9 cellular contexts compared by ENCODE assay signal in genomic region chr5:78640622-78641021, GRCh38. TPM values are rescaled to one million over a fixed set of nuclear protein-coding genes. Genes with fewer than 3 reads are reported as not detected.
DNase-seq lines count a peak whose midpoint lies in the region; ATAC-seq and TF ChIP-seq lines count a peak whose summit lies in the region.
"Had no signal": no experiment of that assay in that cellular context is flagged by ENCODE, and none has a peak within 500 bp of the region (broad histone marks: within the 10 kb centered on the region; RNA-seq: fewer than 3 reads in every experiment).

No MANE protein-coding gene starts in this region.

- in situ Hi-C loops in brain microvascular endothelial cell (cut with HindIII; ENCODE audit: low pct_ligation_motif_present, low sequenced_read_pairs), result loop anchor here (25.0 kb wide), 1 partner anchor 103 kb away; no protein-coding TSS in a partner anchor

- no peaks in the 10 kb centered on the region for H3K4me1 Mint-ChIP-seq in activated T-helper 17 cell treated with anti-CD3 and anti-CD28 coated beads, Interleukin-2, amount 50 U/mL, for 72 hours
- H3K4me1 Mint-ChIP-seq in stimulated activated effector memory CD8-positive, alpha-beta T cell treated with anti-CD3 and anti-CD28 coated beads, Interleukin-12 subunit alpha, Interleukin-12 subunit beta, amount 100 ng/mL, for 72 hours, result no peaks in the 10 kb centered on the region
- H3K4me1 Mint-ChIP-seq: activated naive CD4-positive, alpha-beta T cell treated with anti-CD3 and anti-CD28 coated beads, Interleukin-2, amount 10 ng/mL, durations not matched to agents 7 days and 5 days had no signal

- no peaks in the 10 kb centered on the region for H3K9me3 Mint-ChIP-seq in activated T-helper 17 cell treated with anti-CD3 and anti-CD28 coated beads, Interleukin-2, amount 50 U/mL, for 72 hours
- no peaks in the 10 kb centered on the region for H3K9me3 Mint-ChIP-seq in stimulated activated effector memory CD8-positive, alpha-beta T cell treated with anti-CD3 and anti-CD28 coated beads, Interleukin-12 subunit alpha, Interleukin-12 subunit beta, amount 100 ng/mL, for 72 hours
- H3K9me3 Mint-ChIP-seq: activated naive CD4-positive, alpha-beta T cell treated with anti-CD3 and anti-CD28 coated beads, Interleukin-2, amount 10 ng/mL, durations not matched to agents 7 days and 5 days had no signal

- H3K4me1 ChIP-seq in uterus, result peaks cover 5 to 10% of the 10 kb centered on the region in 2 donors
- peaks cover 37 to 77% (median 74%) of the 10 kb centered on the region in 4 donors for H3K4me1 ChIP-seq in esophagus muscularis mucosa

- H3K36me3 ChIP-seq in brain microvascular endothelial cell (replicated peaks), result peaks cover 5% of the 10 kb centered on the region
- H3K36me3 ChIP-seq in uterus, result no peaks in the 10 kb centered on the region
- H3K36me3 ChIP-seq in esophagus muscularis mucosa, result no peaks in the 10 kb centered on the region

- peak; percentile 22 for DNase-seq in NCI-H82 (lab: John Stamatoyannopoulos, UW)
- no peak for DNase-seq in NCI-H82 treated with DMSO at 0.1 percent for 48 hours (lab: John Stamatoyannopoulos, UW; ENCODE audit: unreplicated experiment)
- no peak for DNase-seq in brain microvascular endothelial cell
- no peak for DNase-seq in uterus
- DNase-seq in stimulated activated effector memory CD8-positive, alpha-beta T cell treated with anti-CD3 and anti-CD28 coated beads, Interleukin-12 subunit alpha, Interleukin-12 subunit beta, amount 100 ng/mL, for 72 hours (ENCODE audit: low spot score in 2 of 2), result no peak
- no peak for DNase-seq in esophagus muscularis mucosa (ENCODE audit: extremely low spot score)
- DNase-seq: activated naive CD4-positive, alpha-beta T cell treated with anti-CD3 and anti-CD28 coated beads, Interleukin-2, amount 10 ng/mL, durations not matched to agents 7 days and 5 days had no signal

- 37% methylated on average over 1 of the region's 1 CpG for WGBS in esophagus muscularis mucosa

- TF ChIP-seq POLR2A in uterus (IDR thresholded peaks at IDR 0.05), result no peak
- TF ChIP-seq POLR2A in esophagus muscularis mucosa (IDR thresholded peaks at IDR 0.05; ENCODE audit: low read depth), result no peak

- peak; percentile 76 for ATAC-seq in HG03159 (IDR thresholded peaks at IDR 0.05; ENCODE audit: unreplicated experiment)
- no peak for ATAC-seq in activated T-helper 17 cell treated with anti-CD3 and anti-CD28 coated beads, Interleukin-2, amount 50 U/mL, for 72 hours (replicated peaks)
- no peak for ATAC-seq in stimulated activated effector memory CD8-positive, alpha-beta T cell treated with anti-CD3 and anti-CD28 coated beads, Interleukin-12 subunit alpha, Interleukin-12 subunit beta, amount 100 ng/mL, for 72 hours

- no peak for TF ChIP-seq EP300 in esophagus muscularis mucosa (IDR thresholded peaks at IDR 0.05)

- no peak overlapping the region for H3K4me3 Mint-ChIP-seq in activated T-helper 17 cell treated with anti-CD3 and anti-CD28 coated beads, Interleukin-2, amount 50 U/mL, for 72 hours
- H3K4me3 Mint-ChIP-seq in stimulated activated effector memory CD8-positive, alpha-beta T cell treated with anti-CD3 and anti-CD28 coated beads, Interleukin-12 subunit alpha, Interleukin-12 subunit beta, amount 100 ng/mL, for 72 hours, result no peak overlapping the region
- H3K4me3 Mint-ChIP-seq: activated naive CD4-positive, alpha-beta T cell treated with anti-CD3 and anti-CD28 coated beads, Interleukin-2, amount 10 ng/mL, durations not matched to agents 7 days and 5 days had no signal

- H3K9me3 ChIP-seq in uterus, result no peaks in the 10 kb centered on the region
- H3K9me3 ChIP-seq in esophagus muscularis mucosa, result no peaks in the 10 kb centered on the region

- intact Hi-C loops in uterus (cut with DNase I; ENCODE audit: low total_unique reads) (loop anchor here (10.0 kb wide), 1 partner anchor 324 kb away; no protein-coding TSS in a partner anchor), esophagus muscularis mucosa (cut with DNase I) (loop anchor here (10.0 kb wide), 1 partner anchor 324 kb away; no protein-coding TSS in a partner anchor)

- H3K27me3 ChIP-seq in brain microvascular endothelial cell (replicated peaks), result no peaks in the 10 kb centered on the region
- H3K27me3 ChIP-seq in uterus, result no peaks in the 10 kb centered on the region
- H3K27me3 ChIP-seq in esophagus muscularis mucosa, result no peaks in the 10 kb centered on the region

- no peak overlapping the region for H3K27ac Mint-ChIP-seq in activated T-helper 17 cell treated with anti-CD3 and anti-CD28 coated beads, Interleukin-2, amount 50 U/mL, for 72 hours
- H3K27ac Mint-ChIP-seq in stimulated activated effector memory CD8-positive, alpha-beta T cell treated with anti-CD3 and anti-CD28 coated beads, Interleukin-12 subunit alpha, Interleukin-12 subunit beta, amount 100 ng/mL, for 72 hours, result no peak overlapping the region
- H3K27ac Mint-ChIP-seq: activated naive CD4-positive, alpha-beta T cell treated with anti-CD3 and anti-CD28 coated beads, Interleukin-2, amount 10 ng/mL, durations not matched to agents 7 days and 5 days had no signal

- H3K4me3 ChIP-seq in brain microvascular endothelial cell (ENCODE audit: low read depth, low read length) (no peak overlapping the region), uterus (no peak overlapping the region), esophagus muscularis mucosa (no peak overlapping the region)

- peaks cover 18% of the 10 kb centered on the region for H3K27me3 Mint-ChIP-seq in activated T-helper 17 cell treated with anti-CD3 and anti-CD28 coated beads, Interleukin-2, amount 50 U/mL, for 72 hours

- no peaks in the 10 kb centered on the region for H3K36me3 Mint-ChIP-seq in activated T-helper 17 cell treated with anti-CD3 and anti-CD28 coated beads, Interleukin-2, amount 50 U/mL, for 72 hours (ENCODE audit: low read depth)
- no peaks in the 10 kb centered on the region for H3K36me3 Mint-ChIP-seq in stimulated activated effector memory CD8-positive, alpha-beta T cell treated with anti-CD3 and anti-CD28 coated beads, Interleukin-12 subunit alpha, Interleukin-12 subunit beta, amount 100 ng/mL, for 72 hours
- H3K36me3 Mint-ChIP-seq: activated naive CD4-positive, alpha-beta T cell treated with anti-CD3 and anti-CD28 coated beads, Interleukin-2, amount 10 ng/mL, durations not matched to agents 7 days and 5 days had no signal

- H3K27ac ChIP-seq in brain microvascular endothelial cell (peak overlapping the region; percentile 9), uterus (peak overlapping the region; percentile 65 to 71), esophagus muscularis mucosa (replicated peaks in 1 of 4) (peak overlapping the region in 2 of 4 donors; percentile 1 to 3)

- no peak for TF ChIP-seq CTCF in brain microvascular endothelial cell (IDR thresholded peaks at IDR 0.05; ENCODE audit: low read depth, low read length, missing control alignments)
- no peak for TF ChIP-seq CTCF in uterus (IDR thresholded peaks at IDR 0.05)
- no peak for TF ChIP-seq CTCF in esophagus muscularis mucosa (IDR thresholded peaks at IDR 0.05)

RNA-seq across cellular contexts. Expression of gene LHFPL2, which starts 8.0 kb away (rescaled TPM):
- total RNA-seq in uterus (100 to 1,000 TPM in 1 of 4 donors, 10 to 100 TPM in 3; 14.7 to 127 (median 28.0) TPM), esophagus muscularis mucosa (10 to 100 TPM; 24.1 to 40.9 (median 28.1) TPM)
- under 1 TPM; 0.05 to 0.95 TPM for total RNA-seq in activated T-helper 17 cell treated with anti-CD3 and anti-CD28 coated beads, Interleukin-2, amount 50 U/mL, for 72 hours

Comparison
In these comparisons a context has a peak if more than half of its experiments do, and no peak if none do; other contexts are left out.
1. RNA of gene LHFPL2, which starts 8.0 kb away (total RNA-seq): 24.1 to 40.9 TPM in esophagus muscularis mucosa and 14.7 to 127 TPM in uterus; 0.05 to 0.95 TPM in activated T-helper 17 cell treated with anti-CD3 and anti-CD28 coated beads, Interleukin-2, amount 50 U/mL, for 72 hours; every median in the first group is over 4 times any median in the second.